ENCODE assay signal across 8 cellular contexts in the genomic region with DNA sequence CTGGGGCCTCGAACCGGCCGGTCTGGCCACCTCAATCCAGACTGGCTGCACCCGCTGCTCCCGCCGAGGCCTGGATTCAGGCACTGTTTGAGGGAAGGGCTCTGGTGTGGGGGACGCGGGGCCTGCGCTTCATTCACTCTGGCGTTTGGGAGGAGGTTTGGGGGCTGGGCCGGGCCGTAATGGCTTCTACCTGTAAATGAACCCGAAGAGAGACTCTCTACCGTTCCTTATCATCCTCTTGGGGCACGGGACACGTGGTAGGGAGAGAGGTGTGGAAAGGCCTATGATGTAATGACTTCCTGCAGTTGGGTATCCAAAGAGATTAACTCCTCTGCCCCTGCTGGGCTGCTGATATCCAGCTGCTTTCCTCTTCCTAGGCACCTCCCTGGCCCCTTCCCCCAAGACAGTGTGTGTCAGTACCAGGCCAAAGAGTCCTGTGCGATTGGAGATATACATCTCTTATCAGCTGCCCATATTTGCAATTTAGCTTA. TPM values are rescaled to one million over a fixed set of nuclear protein-coding genes. Genes with fewer than 3 reads are reported as not detected.
DNase-seq lines count a peak whose midpoint lies in the region; ATAC-seq and TF ChIP-seq lines count a peak whose summit lies in the region.

No MANE protein-coding gene starts in this region.

- ATAC-seq in HG03457 (IDR thresholded peaks at IDR 0.05; ENCODE audit: unreplicated experiment): no peak

- peak; percentile 89 for DNase-seq in A172 (ENCODE audit: low spot score)
- DNase-seq in GF-D8 (lab: John Stamatoyannopoulos, UW): peak; percentile 97
- DNase-seq in NCI-H82 treated with DMSO at 0.1 percent for 48 hours (lab: John Stamatoyannopoulos, UW; ENCODE audit: unreplicated experiment): peak; percentile 86
- DNase-seq in astrocyte of the spinal cord (ENCODE audit: low read depth, low spot score): peak; percentile 73
- peak; percentile 96 for DNase-seq in iPS DF 19.7 (ENCODE audit: low read depth, low spot score)
- DNase-seq in prostate gland (ENCODE audit: low spot score): peak; percentile 84
- no peak for DNase-seq in NCI-H1048 (lab: John Stamatoyannopoulos, UW)

- H3K9me3 ChIP-seq in prostate gland: no peaks in the 10 kb centered on the region

- H3K36me3 ChIP-seq in prostate gland: no peaks in the 10 kb centered on the region

- no peaks in the 10 kb centered on the region for H3K4me1 ChIP-seq in prostate gland (replicated peaks)

- TF ChIP-seq CTCF in astrocyte of the spinal cord (IDR thresholded peaks at IDR 0.05; ENCODE audit: low read depth, low read length) (no peak), prostate gland (IDR thresholded peaks at IDR 0.05) (peak in 2 of 4 experiments; percentile 25)

- peak; percentile 62 for TF ChIP-seq POLR2A in prostate gland (IDR thresholded peaks at IDR 0.05)

- peak overlapping the region; percentile 99 to 100 for H3K27ac ChIP-seq in prostate gland

- WGBS in prostate gland: 7% methylated on average over 17 of the region's 17 CpGs

- in situ Hi-C loops in astrocyte of the spinal cord (cut with HindIII; ENCODE audit: low sequenced_read_pairs): no loop called here

- peak overlapping the region; percentile 90 for H3K4me3 ChIP-seq in astrocyte of the spinal cord (ENCODE audit: low read depth, low read length)
- H3K4me3 ChIP-seq in prostate gland: peak overlapping the region; percentile 97 to 98

- intact Hi-C loops in prostate gland (cut with DNase I): no loop called here

- no peaks in the 10 kb centered on the region for H3K27me3 ChIP-seq in prostate gland (replicated peaks; ENCODE audit: insufficient read depth)

RNA-seq across cellular contexts. Expression of a gene that starts 1.8 kb away (rescaled TPM):
- total RNA-seq in A172 (2014; rRNA removed; shearing (Covaris generic)): 10.9 and 11.4 TPM in 2 replicates
- 100 to 1,000 TPM; 108 to 144 TPM for total RNA-seq in prostate gland
